Comparison of ENCODE assay signal across 8 cellular contexts in genomic region chr18:158128-159036, GRCh38. TPM values are rescaled to one million over a fixed set of nuclear protein-coding genes. Genes with fewer than 3 reads are reported as not detected.
A peak's percentile ranks its signal among the peaks of the same experiment; 100 is the strongest.
DNase-seq lines count a peak whose midpoint lies in the region; ATAC-seq, FAIRE-seq and TF ChIP-seq lines count a peak whose summit lies in the region.

Gene USP14 (plus strand): TSS chr18:158557. CDS start chr18:158699, 142 bp downstream.

- H3K9me3 ChIP-seq in pancreas (no peaks in the 10 kb centered on the region), thyroid gland (no peaks in the 10 kb centered on the region)

- peak within 1 kb of the TSS; percentile 95 for H3K27ac Mint-ChIP-seq in activated naive CD8-positive, alpha-beta T cell treated with anti-CD3 and anti-CD28 coated beads, Interleukin-2, amount 50 U/mL, for 24 hours

- intact Hi-C loops in Right ventricle myocardium superior (cut with DNase I) (no loop called here), pancreas (cut with DNase I) (no loop called here), thyroid gland (cut with DNase I) (no loop called here)

- no peaks in the 10 kb centered on the region for H3K27me3 Mint-ChIP-seq in activated naive CD8-positive, alpha-beta T cell treated with anti-CD3 and anti-CD28 coated beads, Interleukin-2, amount 50 U/mL, for 24 hours

- 1 to 2% methylated on average over 67 to 89 of the region's 89 CpGs for WGBS in pancreas, 2 donors
- WGBS in thyroid gland, 2 donors: 2 to 8% methylated on average over 8 to 25 of the region's 89 CpGs

- peak; percentile 80; the same call in 1 of the 2 replicates for TF ChIP-seq POLR2A in GM12892 (IDR thresholded peaks at IDR 0.05; ENCODE audit: low read depth, low read length)
- peak in 1 of 2 donors; percentile 83 for TF ChIP-seq POLR2A in thyroid gland (IDR thresholded peaks at IDR 0.05)

- TF ChIP-seq CTCF in pancreas (IDR thresholded peaks at IDR 0.05): no peak
- no peak for TF ChIP-seq CTCF in thyroid gland (IDR thresholded peaks at IDR 0.05)

- peak within 1 kb of the TSS; percentile 97 for H3K4me3 Mint-ChIP-seq in activated naive CD8-positive, alpha-beta T cell treated with anti-CD3 and anti-CD28 coated beads, Interleukin-2, amount 50 U/mL, for 24 hours

- peaks cover 14% of the 10 kb centered on the region for H3K36me3 Mint-ChIP-seq in activated naive CD8-positive, alpha-beta T cell treated with anti-CD3 and anti-CD28 coated beads, Interleukin-2, amount 50 U/mL, for 24 hours (ENCODE audit: low read depth)

- H3K4me3 ChIP-seq in pancreas (peak within 1 kb of the TSS; percentile 49 to 95 (median 82)), thyroid gland (replicated peaks in 1 of 3) (peak within 1 kb of the TSS; percentile 87 to 96 (median 92))

- no peaks in the 10 kb centered on the region for H3K27me3 ChIP-seq in pancreas
- no peaks in the 10 kb centered on the region for H3K27me3 ChIP-seq in thyroid gland

- H3K9me3 Mint-ChIP-seq in activated naive CD8-positive, alpha-beta T cell treated with anti-CD3 and anti-CD28 coated beads, Interleukin-2, amount 50 U/mL, for 24 hours: no peaks in the 10 kb centered on the region

- ATAC-seq in HG02840 (IDR thresholded peaks at IDR 0.05; ENCODE audit: low FRiP score, unreplicated experiment): peak; percentile 93
- ATAC-seq in activated naive CD8-positive, alpha-beta T cell treated with anti-CD3 and anti-CD28 coated beads, Interleukin-2, amount 50 U/mL, for 24 hours: peak; percentile 95
- peak; percentile 98 for ATAC-seq in Right ventricle myocardium superior (ENCODE audit: poor library complexity)
- ATAC-seq in pancreas: peak; percentile 94 to 99 (median 97)

- peaks cover 0 to 16% (median 5%) of the 10 kb centered on the region in 3 donors for H3K4me1 ChIP-seq in pancreas
- H3K4me1 ChIP-seq in thyroid gland: peaks cover 13 to 18% of the 10 kb centered on the region in 2 donors

- peak; percentile 84 for DNase-seq in GM12892 (ENCODE audit: insufficient read length)
- peak; percentile 95 for DNase-seq in NCI-H1436 (lab: John Stamatoyannopoulos, UW)
- peak; percentile 97 for DNase-seq in SW480 (ENCODE audit: low spot score)
- peak; percentile 97 for DNase-seq in activated naive CD8-positive, alpha-beta T cell treated with anti-CD3 and anti-CD28 coated beads, Interleukin-2, amount 50 U/mL, for 24 hours
- DNase-seq in Right ventricle myocardium superior: peak; percentile 98
- DNase-seq in pancreas: peak; percentile 94 to 99 (median 97)
- DNase-seq in thyroid gland: peak; percentile 97 to 98

- H3K36me3 ChIP-seq in pancreas (no peaks in the 10 kb centered on the region), thyroid gland (no peaks in the 10 kb centered on the region)

- peak; percentile 99 for FAIRE-seq in GM12892 (lab: Jason Lieb, UNC)
- no peak for FAIRE-seq in pancreas (lab: Jason Lieb, UNC)

- H3K4me1 Mint-ChIP-seq in activated naive CD8-positive, alpha-beta T cell treated with anti-CD3 and anti-CD28 coated beads, Interleukin-2, amount 50 U/mL, for 24 hours: peaks cover 32% of the 10 kb centered on the region

- H3K27ac ChIP-seq in pancreas: peak within 1 kb of the TSS; percentile 56 to 74 (median 70)
- H3K27ac ChIP-seq in thyroid gland: peak within 1 kb of the TSS; percentile 68 to 79 (median 78)

RNA-seq across cellular contexts. Expression of gene USP14, which starts in this region (rescaled TPM):
- polyA plus RNA-seq in GM12892 (2012; ENCODE audit: missing spikeins): 43.2 TPM
- total RNA-seq in Right ventricle myocardium superior (47.8 TPM), pancreas (10 to 100 TPM; 10.3 to 21.4 (median 16.6) TPM), thyroid gland (10 to 100 TPM; 25.9 to 56.4 (median 35.6) TPM)
- polyA plus RNA-seq in pancreas: 10 to 100 TPM in 1 of 2 donors, 1 to 10 TPM in 1; 6.8 to 11.6 TPM

Comparison
In these comparisons a context has a peak if more than half of its experiments do, and no peak if none do; other contexts are left out.
1. Peak in every context shown above with its lines: DNase-seq, ATAC-seq, H3K4me3 ChIP-seq and H3K27ac ChIP-seq.